9 cellular contexts compared by ENCODE assay signal in the genomic region with DNA sequence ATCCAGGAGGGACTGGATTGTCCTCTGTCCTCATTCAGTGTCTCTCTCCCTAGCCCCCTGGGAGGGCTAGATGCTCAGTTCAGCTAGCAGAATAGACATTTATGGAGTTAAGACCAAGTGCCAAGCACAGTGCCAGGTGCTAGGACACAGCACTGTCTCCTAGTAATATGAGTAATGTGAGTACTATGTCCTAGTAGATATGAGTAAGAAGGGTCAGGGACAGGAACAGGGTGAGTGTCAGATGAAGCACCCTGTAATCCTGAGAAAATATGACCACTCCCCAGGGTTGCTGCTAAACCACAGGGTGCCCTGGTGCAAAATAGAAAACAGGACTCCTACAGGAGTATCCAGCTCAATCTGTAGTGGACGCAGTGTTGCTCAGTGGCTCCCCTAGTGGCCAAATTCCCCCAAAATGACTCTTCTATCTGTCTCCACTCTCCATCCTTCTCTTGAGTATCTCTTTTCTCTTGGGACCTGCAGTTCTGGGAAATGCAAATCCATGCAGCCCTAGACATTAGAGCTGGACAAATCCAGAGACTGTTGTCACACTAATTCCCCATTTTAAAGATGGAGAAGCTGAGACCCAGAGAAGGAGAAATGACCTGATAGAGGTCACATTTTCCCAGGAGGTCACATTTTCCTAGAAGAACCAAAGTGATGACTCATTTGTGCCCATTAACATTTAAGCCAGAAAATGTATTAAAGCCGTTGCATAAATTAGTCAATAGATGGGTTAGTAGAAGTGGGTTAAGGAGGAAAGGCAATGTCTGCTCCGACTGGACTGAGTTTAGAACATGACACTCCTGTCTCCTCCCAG.
A peak's percentile ranks its signal among the peaks of the same experiment; 100 is the strongest.
DNase-seq lines count a peak whose midpoint lies in the region; ATAC-seq, FAIRE-seq and TF ChIP-seq lines count a peak whose summit lies in the region.
"Had no signal": no experiment of that assay in that cellular context is flagged by ENCODE, and none has a peak within 500 bp of the region (broad histone marks: within the 10 kb centered on the region; RNA-seq: fewer than 3 reads in every experiment).

No MANE protein-coding gene starts in this region.

- no peak overlapping the region for H3K27ac Mint-ChIP-seq in activated naive CD8-positive, alpha-beta T cell treated with anti-CD3 and anti-CD28 coated beads, Interleukin-2, amount 50 U/mL, for 24 hours
- no peak overlapping the region for H3K27ac Mint-ChIP-seq in activated naive CD8-positive, alpha-beta T cell treated with anti-CD3 and anti-CD28 coated beads for 36 hours

- no peaks in the 10 kb centered on the region for H3K36me3 Mint-ChIP-seq in activated naive CD8-positive, alpha-beta T cell treated with anti-CD3 and anti-CD28 coated beads, Interleukin-2, amount 50 U/mL, for 24 hours (ENCODE audit: low read depth)
- no peaks in the 10 kb centered on the region for H3K36me3 Mint-ChIP-seq in activated naive CD8-positive, alpha-beta T cell treated with anti-CD3 and anti-CD28 coated beads for 36 hours

- no peaks in the 10 kb centered on the region for H3K4me1 ChIP-seq in colonic mucosa
- H3K4me1 ChIP-seq in smooth muscle cell (ENCODE audit: low read depth), result peaks cover 14% of the 10 kb centered on the region
- H3K4me1 ChIP-seq in ascending aorta, result no peaks in the 10 kb centered on the region

- H3K9ac ChIP-seq in colonic mucosa (ENCODE audit: low read depth in 2 of 2, low read length in 2 of 2), result no peak overlapping the region
- no peak overlapping the region for H3K9ac ChIP-seq in smooth muscle cell (ENCODE audit: low read depth)

- H3K4me3 ChIP-seq in colonic mucosa (no peak overlapping the region), smooth muscle cell (no peak overlapping the region), ascending aorta (no peak overlapping the region)

- H3K4me1 Mint-ChIP-seq in activated naive CD8-positive, alpha-beta T cell treated with anti-CD3 and anti-CD28 coated beads, Interleukin-2, amount 50 U/mL, for 24 hours, result no peaks in the 10 kb centered on the region
- no peaks in the 10 kb centered on the region for H3K4me1 Mint-ChIP-seq in activated naive CD8-positive, alpha-beta T cell treated with anti-CD3 and anti-CD28 coated beads for 36 hours

- peak; percentile 10 for DNase-seq in activated naive CD8-positive, alpha-beta T cell treated with anti-CD3 and anti-CD28 coated beads, Interleukin-2, amount 50 U/mL, for 24 hours
- DNase-seq in activated naive CD8-positive, alpha-beta T cell treated with anti-CD3 and anti-CD28 coated beads for 36 hours, result no peak
- DNase-seq in KBM-7 (peak; percentile 16), colonic mucosa (peak; percentile 28), smooth muscle cell (lab: John Stamatoyannopoulos, UW; ENCODE audit: unreplicated experiment) (no peak), urothelium cell line (ENCODE audit: low spot score) (no peak), ascending aorta (ENCODE audit: low spot score in 2 of 2) (no peak)
- DNase-seq: DMS79 had no signal

- H3K27ac ChIP-seq in colonic mucosa (no peak overlapping the region), smooth muscle cell (ENCODE audit: low read depth) (no peak overlapping the region), ascending aorta (no peak overlapping the region)

- peak; percentile 40 for TF ChIP-seq CTCF in colonic mucosa (IDR thresholded peaks at IDR 0.05)
- peak; percentile 37 for TF ChIP-seq CTCF in smooth muscle cell (IDR thresholded peaks at IDR 0.05; ENCODE audit: borderline replicate concordance, insufficient read depth, poor library complexity, severe bottlenecking)
- TF ChIP-seq CTCF in ascending aorta (IDR thresholded peaks at IDR 0.05), result no peak

- no peak overlapping the region for H3K4me3 Mint-ChIP-seq in activated naive CD8-positive, alpha-beta T cell treated with anti-CD3 and anti-CD28 coated beads, Interleukin-2, amount 50 U/mL, for 24 hours
- no peak overlapping the region for H3K4me3 Mint-ChIP-seq in activated naive CD8-positive, alpha-beta T cell treated with anti-CD3 and anti-CD28 coated beads for 36 hours

- no peaks in the 10 kb centered on the region for H3K27me3 Mint-ChIP-seq in activated naive CD8-positive, alpha-beta T cell treated with anti-CD3 and anti-CD28 coated beads, Interleukin-2, amount 50 U/mL, for 24 hours
- peaks cover 12% of the 10 kb centered on the region for H3K27me3 Mint-ChIP-seq in activated naive CD8-positive, alpha-beta T cell treated with anti-CD3 and anti-CD28 coated beads for 36 hours

- H3K4me2 ChIP-seq in smooth muscle cell, result no peak overlapping the region

- no peaks in the 10 kb centered on the region for H3K36me3 ChIP-seq in colonic mucosa
- no peaks in the 10 kb centered on the region for H3K36me3 ChIP-seq in smooth muscle cell (ENCODE audit: low read depth)
- no peaks in the 10 kb centered on the region for H3K36me3 ChIP-seq in ascending aorta

- intact Hi-C loops in colonic mucosa (cut with DNase I) (no loop called here), ascending aorta (cut with DNase I) (no loop called here)

- H3K79me2 ChIP-seq in smooth muscle cell (ENCODE audit: low read depth), result no peaks in the 10 kb centered on the region

- H2AFZ ChIP-seq in smooth muscle cell (ENCODE audit: low read depth), result no peak overlapping the region

- in situ Hi-C loops in KBM-7 (cut with MboI; ENCODE audit: low pct_unique_long_range_greater_than_20kb, low sequenced_read_pairs), result no loop called here

- no peak for FAIRE-seq in urothelium cell line (lab: Jason Lieb, UNC)

- no peaks in the 10 kb centered on the region for H3K9me3 ChIP-seq in colonic mucosa
- H3K9me3 ChIP-seq in smooth muscle cell (replicated peaks; ENCODE audit: low read depth), result no peaks in the 10 kb centered on the region
- no peaks in the 10 kb centered on the region for H3K9me3 ChIP-seq in ascending aorta

- 82% methylated on average over 3 of the region's 3 CpGs for WGBS in smooth muscle cell (ENCODE audit: low lambda C conversion rate)

- no peaks in the 10 kb centered on the region for H3K9me3 Mint-ChIP-seq in activated naive CD8-positive, alpha-beta T cell treated with anti-CD3 and anti-CD28 coated beads, Interleukin-2, amount 50 U/mL, for 24 hours
- H3K9me3 Mint-ChIP-seq in activated naive CD8-positive, alpha-beta T cell treated with anti-CD3 and anti-CD28 coated beads for 36 hours, result no peaks in the 10 kb centered on the region

- H4K20me1 ChIP-seq in smooth muscle cell (ENCODE audit: low read depth), result no peaks in the 10 kb centered on the region

- H3K27me3 ChIP-seq in colonic mucosa (no peaks in the 10 kb centered on the region), smooth muscle cell (ENCODE audit: low read depth) (peaks cover 7% of the 10 kb centered on the region), ascending aorta (no peaks in the 10 kb centered on the region)

- H3F3A ChIP-seq in smooth muscle cell (ENCODE audit: low read depth), result no peaks in the 10 kb centered on the region

- no peak for ATAC-seq in activated naive CD8-positive, alpha-beta T cell treated with anti-CD3 and anti-CD28 coated beads, Interleukin-2, amount 50 U/mL, for 24 hours
- no peak for ATAC-seq in GM19452 (IDR thresholded peaks at IDR 0.05; ENCODE audit: unreplicated experiment)

Comparison
In these comparisons a context has a peak if more than half of its experiments do, and no peak if none do; other contexts are left out.
1. DNase-seq: peak in activated naive CD8-positive, alpha-beta T cell treated with anti-CD3 and anti-CD28 coated beads, Interleukin-2, amount 50 U/mL, for 24 hours (single experiment), KBM-7 (single experiment) and colonic mucosa (single experiment); none in activated naive CD8-positive, alpha-beta T cell treated with anti-CD3 and anti-CD28 coated beads for 36 hours (single experiment), smooth muscle cell (single experiment), urothelium cell line (single experiment) and ascending aorta (0 of 2).
2. CTCF ChIP-seq: peak in colonic mucosa (single experiment) and smooth muscle cell (single experiment); none in ascending aorta (0 of 3).